In genomic region chr11:76152086-76152658, GRCh38 we compare ENCODE assay signal across 1 cellular context.
TF ChIP-seq lines count a peak whose summit lies in the region.

No MANE protein-coding gene starts in this region.

TF ChIP-seq in K562, 482 proteins besides CTCF, POLR2A, EP300 and RAD21 (continued from another document and continues in another):
- TF ChIP-seq E4F1 (CRISPR knock-in tag; IDR thresholded peaks at IDR 0.05; ENCODE audit: borderline replicate concordance) = no peak
- TF ChIP-seq CLOCK (CRISPR knock-in tag; IDR thresholded peaks at IDR 0.05; ENCODE audit: borderline replicate concordance) = no peak
- TF ChIP-seq TRIM25 (IDR thresholded peaks at IDR 0.05; ENCODE audit: borderline replicate concordance) = no peak
- TF ChIP-seq MAFK (IDR thresholded peaks at IDR 0.05; ENCODE audit: low read length) = 0 out of 2 replicates have a peak, but pooled peaks have one; percentile 17
- TF ChIP-seq MGA (IDR thresholded peaks at IDR 0.05) = peak; percentile 87
- TF ChIP-seq PREB (CRISPR knock-in tag; IDR thresholded peaks at IDR 0.05) = no peak
- TF ChIP-seq HMBOX1 (IDR thresholded peaks at IDR 0.05) = no peak
- no peak for TF ChIP-seq IRF9 (tag; IDR thresholded peaks at IDR 0.05)
- TF ChIP-seq ZNF174 (CRISPR knock-in tag; IDR thresholded peaks at IDR 0.05) = no peak
- no peak for TF ChIP-seq ZC3H4 (CRISPR knock-in tag; IDR thresholded peaks at IDR 0.05; ENCODE audit: borderline replicate concordance)
- peak; percentile 54 for TF ChIP-seq CTBP1 (IDR thresholded peaks at IDR 0.05; ENCODE audit: borderline replicate concordance)
- no peak; the same call in 1 of the 2 replicates for TF ChIP-seq SAFB (IDR thresholded peaks at IDR 0.05; ENCODE audit: borderline replicate concordance, low read depth, low read length)
- TF ChIP-seq FOXK2 (conservative IDR thresholded peaks at IDR 0.05 in 1 of 2, IDR thresholded peaks at IDR 0.05 in 1 of 2; ENCODE audit: low read depth in 2 of 2) = no peak
- TF ChIP-seq ZNF589 (CRISPR knock-in tag; IDR thresholded peaks at IDR 0.05; ENCODE audit: low read depth) = no peak
- no peak for TF ChIP-seq DNMT1 (IDR thresholded peaks at IDR 0.05)
- no peak for TF ChIP-seq ELK3 (CRISPR knock-in tag; IDR thresholded peaks at IDR 0.05)
- no peak for TF ChIP-seq RREB1 (CRISPR knock-in tag; IDR thresholded peaks at IDR 0.05)
